In genomic region chr3:75115695-75116094, GRCh38 we compare ENCODE assay signal across 7 cellular contexts.
"Had no signal": no experiment of that assay in that cellular context is flagged by ENCODE, and none has a peak within 500 bp of the region (broad histone marks: within the 10 kb centered on the region; RNA-seq: fewer than 3 reads in every experiment).

No MANE protein-coding gene starts in this region.

- H3K27ac ChIP-seq: HL-60, KMS-11 had no signal

- H3K9ac ChIP-seq: KMS-11 had no signal

- DNase-seq: Karpas-422, Kasumi-1, KBM-7, KG1 had no signal

- FAIRE-seq: HTR-8/SVneo had no signal

- H3K4me2 ChIP-seq: KMS-11 had no signal
